14 cellular contexts compared by ENCODE assay signal in the genomic region with DNA sequence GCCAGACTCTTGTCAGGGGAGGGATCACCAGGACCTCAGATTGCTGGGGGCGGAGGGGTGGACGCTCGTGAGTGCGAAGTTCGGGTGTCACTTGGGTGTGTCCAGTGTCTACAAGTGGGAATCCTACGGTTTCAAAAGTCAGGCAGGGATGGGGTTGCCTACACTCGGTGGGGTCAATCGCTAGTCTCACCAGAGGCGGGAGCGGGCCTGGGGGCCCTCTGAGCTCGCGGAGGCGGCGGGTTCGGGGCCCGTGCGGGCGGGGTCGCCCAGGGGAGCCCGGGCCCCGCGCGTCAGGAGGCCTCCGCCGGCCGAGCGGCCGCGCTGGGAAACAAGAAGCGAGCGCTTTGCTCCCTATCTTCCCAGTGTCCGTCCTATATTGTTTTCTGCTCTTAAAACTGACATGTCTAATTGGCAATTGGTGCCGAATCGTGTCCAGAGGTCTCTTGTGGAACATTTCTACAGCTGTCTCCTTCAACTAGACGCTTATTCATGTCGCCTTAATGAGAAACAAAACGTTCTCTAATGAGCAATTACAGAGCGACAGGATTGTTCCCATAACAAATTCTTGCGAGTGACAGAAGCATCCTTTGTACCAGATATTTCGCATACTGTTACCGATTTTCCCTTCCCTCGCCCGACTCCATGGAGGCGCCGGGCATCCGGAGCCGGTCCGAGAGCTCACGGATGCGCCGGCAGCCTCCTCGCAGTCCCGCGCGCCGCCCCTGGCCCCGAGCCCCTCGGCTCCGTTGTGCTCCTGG.
DNase-seq lines count a peak whose midpoint lies in the region; ATAC-seq and TF ChIP-seq lines count a peak whose summit lies in the region.
"Had no signal": no experiment of that assay in that cellular context is flagged by ENCODE, and none has a peak within 500 bp of the region (broad histone marks: within the 10 kb centered on the region; RNA-seq: fewer than 3 reads in every experiment).

No MANE protein-coding gene starts in this region.

- no peak overlapping the region for H3K27ac Mint-ChIP-seq in nephron progenitor cell

- no peaks in the 10 kb centered on the region for H3K9me3 Mint-ChIP-seq in nephron progenitor cell

- H3K27me3 Mint-ChIP-seq in nephron progenitor cell (ENCODE audit: low read depth, poor library complexity) = no peaks in the 10 kb centered on the region

- CTCF ChIA-PET in GM10248 (lab: Yijun Ruan, JAX) = interaction anchor here (0.9 to 1.9 kb wide), 5 partner anchors 10 to 401 kb away, joined by 3 to 5 read pairs (median 4); no protein-coding TSS in a partner anchor

- POLR2A ChIA-PET in GM10248 (lab: Yijun Ruan, JAX) = no interaction called here

- no peak overlapping the region for H3K4me3 Mint-ChIP-seq in nephron progenitor cell

- H3K4me3 ChIP-seq in coronary artery = peak overlapping the region; percentile 54
- H3K4me3 ChIP-seq: K562 had no signal

- no peak overlapping the region for H3K27ac ChIP-seq in coronary artery

- TF ChIP-seq CTCF in GM10248 (IDR thresholded peaks at IDR 0.05; ENCODE audit: control extremely low read depth, extremely low read depth, low read depth, missing control alignments) = no peak
- no peak for TF ChIP-seq CTCF in coronary artery (IDR thresholded peaks at IDR 0.05)
- TF ChIP-seq CTCF in nephron progenitor cell (IDR thresholded peaks at IDR 0.05) = no peak

- peak; percentile 12 for ATAC-seq in HG02852 (IDR thresholded peaks at IDR 0.05; ENCODE audit: unreplicated experiment)
- no peak for ATAC-seq in GM21390 (IDR thresholded peaks at IDR 0.05; ENCODE audit: unreplicated experiment)
- ATAC-seq: K562 had no signal

- DNase-seq in GM10248 (ENCODE audit: extremely low spot score) (peak; percentile 18), coronary artery (ENCODE audit: low spot score) (no peak), nephron progenitor cell (peak; percentile 38), NCI-H1930 (lab: John Stamatoyannopoulos, UW) (no peak), HK-2 (ENCODE audit: unreplicated experiment) (no peak), NCI-H748 (lab: John Stamatoyannopoulos, UW; ENCODE audit: unreplicated experiment) (no peak)
- DNase-seq: activated naive CD4-positive, alpha-beta T cell treated with Interleukin-2 at 50 U/mL for 16 hours; COR-L47; effector CD8-positive, alpha-beta T cell; Right ventricle myocardium superior; stimulated activated CD4-positive, alpha-beta T cell treated with anti-CD3 and anti-CD28 coated beads, Interleukin-15, amount 100 ng/mL, for 24 hours had no signal

- no peaks in the 10 kb centered on the region for H3K36me3 Mint-ChIP-seq in nephron progenitor cell (ENCODE audit: low read depth)

- H3K4me1 Mint-ChIP-seq in nephron progenitor cell = peaks cover 33% of the 10 kb centered on the region

Comparison
In these comparisons a context has a peak if more than half of its experiments do, and no peak if none do; other contexts are left out.
1. DNase-seq: peak in GM10248 (single experiment) and nephron progenitor cell (single experiment); none in coronary artery (single experiment), NCI-H1930 (0 of 2), HK-2 (single experiment) and NCI-H748 (single experiment).